17 cellular contexts compared by ENCODE assay signal in the genomic region with DNA sequence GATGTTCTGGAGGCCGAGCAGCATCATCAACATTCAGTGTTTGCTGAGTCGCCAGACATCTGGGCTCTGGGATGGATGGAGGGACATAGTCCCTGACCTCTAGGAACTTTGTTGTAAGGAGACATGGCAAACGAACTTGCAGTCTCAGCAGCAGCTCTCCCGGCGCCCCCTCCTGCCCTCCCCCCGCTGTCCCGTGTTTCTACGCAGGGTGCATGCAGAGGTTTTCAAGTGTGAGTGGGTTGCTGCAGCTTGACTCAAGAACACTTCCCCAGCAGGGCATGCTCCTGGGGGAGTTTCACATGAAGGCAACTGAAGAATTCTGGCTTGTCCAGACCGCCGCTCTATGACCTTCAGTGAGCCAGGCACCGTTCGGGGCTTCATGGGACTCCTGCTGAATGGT.
"Had no signal": no experiment of that assay in that cellular context is flagged by ENCODE, and none has a peak within 500 bp of the region (broad histone marks: within the 10 kb centered on the region; RNA-seq: fewer than 3 reads in every experiment).

No MANE protein-coding gene starts in this region.

- H3K9ac ChIP-seq: parathyroid adenoma had no signal

- H3K9me3 ChIP-seq: adrenal gland, spleen, thoracic aorta, upper lobe of right lung had no signal

- H3K4me3 ChIP-seq: adrenal gland, cardiac muscle cell, hepatocyte, spleen, thoracic aorta, upper lobe of right lung had no signal

- H3K9me3 Mint-ChIP-seq: activated T-helper 1 cell treated with anti-CD3 and anti-CD28 coated beads, Interleukin-12 subunit alpha, Interleukin-12 subunit beta, Interleukin-2, Interleukin-4 antibody, amounts not matched to agents 30 ng/mL and 10 ng/mL and 1 ng/mL, durations not matched to agents 14 hours and 24 hours and 36 hours; dendritic cell treated with granulocyte-macrophage colony-stimulating factor and Interleukin-4, amounts not matched to agents 40 ng/mL and 50 ng/mL, for 4 days; stimulated activated naive B cell treated with anti-CD40 and anti-IgM and Interleukin-4, amounts not matched to agents 10 μg/mL and 1 μg/mL and 100 μg/mL, for 72 hours had no signal

- DNase-seq: activated CD4-positive, alpha-beta T cell treated with anti-CD3 and anti-CD28 coated beads for 1 hour; activated gamma-delta T cell treated with Interleukin-2 at 50 U/mL for 16 hours; effector CD8-positive, alpha-beta T cell; left colon; spleen; stimulated activated naive B cell treated with anti-CD40 and anti-IgM and Interleukin-4, amounts not matched to agents 10 μg/mL and 1 μg/mL and 100 μg/mL, for 72 hours; T-helper 17 cell; upper lobe of right lung had no signal

- H2AFZ ChIP-seq: hepatocyte, parathyroid adenoma had no signal

- H3K79me2 ChIP-seq: hepatocyte, parathyroid adenoma had no signal

- H3K27me3 ChIP-seq: adrenal gland, cardiac muscle cell, hepatocyte, upper lobe of right lung had no signal

- H3K4me1 ChIP-seq: adrenal gland, parathyroid adenoma had no signal

- H3K27ac ChIP-seq: adrenal gland, cardiac muscle cell, hepatocyte, parathyroid adenoma, thoracic aorta, upper lobe of right lung, VCaP had no signal

- H3K36me3 ChIP-seq: adrenal gland, cardiac muscle cell, spleen, thoracic aorta, upper lobe of right lung had no signal

- H3K4me3 Mint-ChIP-seq: activated T-helper 1 cell treated with anti-CD3 and anti-CD28 coated beads, Interleukin-12 subunit alpha, Interleukin-12 subunit beta, Interleukin-2, Interleukin-4 antibody, amounts not matched to agents 30 ng/mL and 10 ng/mL and 1 ng/mL, durations not matched to agents 14 hours and 24 hours and 36 hours; dendritic cell treated with granulocyte-macrophage colony-stimulating factor and Interleukin-4, amounts not matched to agents 40 ng/mL and 50 ng/mL, for 4 days; stimulated activated naive B cell treated with anti-CD40 and anti-IgM and Interleukin-4, amounts not matched to agents 10 μg/mL and 1 μg/mL and 100 μg/mL, for 72 hours; T-helper 17 cell had no signal

- H3K4me2 ChIP-seq: hepatocyte had no signal

- H3K36me3 Mint-ChIP-seq: activated naive CD4-positive, alpha-beta T cell treated with anti-CD3 and anti-CD28 coated beads, Interleukin-2, amount 50 U/mL, for 72 hours had no signal

- H3K27ac Mint-ChIP-seq: activated naive CD4-positive, alpha-beta T cell treated with anti-CD3 and anti-CD28 coated beads, Interleukin-2, amount 50 U/mL, for 72 hours; activated T-helper 1 cell treated with anti-CD3 and anti-CD28 coated beads, Interleukin-12 subunit alpha, Interleukin-12 subunit beta, Interleukin-2, Interleukin-4 antibody, amounts not matched to agents 30 ng/mL and 10 ng/mL and 1 ng/mL, durations not matched to agents 14 hours and 24 hours and 36 hours; dendritic cell treated with granulocyte-macrophage colony-stimulating factor and Interleukin-4, amounts not matched to agents 40 ng/mL and 50 ng/mL, for 4 days; stimulated activated naive B cell treated with anti-CD40 and anti-IgM and Interleukin-4, amounts not matched to agents 10 μg/mL and 1 μg/mL and 100 μg/mL, for 72 hours; T-helper 17 cell had no signal
